Comparison of ENCODE assay signal across 1 cellular context in genomic region chrX:106966547-106966946, GRCh38. TPM values are rescaled to one million over a fixed set of nuclear protein-coding genes. Genes with fewer than 3 reads are reported as not detected.
"Had no signal": no experiment of that assay in that cellular context is flagged by ENCODE, and none has a peak within 500 bp of the region (broad histone marks: within the 10 kb centered on the region; RNA-seq: fewer than 3 reads in every experiment).

No MANE protein-coding gene starts in this region.

RNA-seq across cellular contexts. Expression of gene CLDN2, which starts 46.3 kb away (rescaled TPM):
- polyA plus RNA-seq: esophagus had no signal
